In genomic region chr3:4995500-4996053, GRCh38 we compare ENCODE assay signal across 9 cellular contexts. TPM values are rescaled to one million over a fixed set of nuclear protein-coding genes. Genes with fewer than 3 reads are reported as not detected.
DNase-seq lines count a peak whose midpoint lies in the region; ATAC-seq, FAIRE-seq and TF ChIP-seq lines count a peak whose summit lies in the region.
"Had no signal": no experiment of that assay in that cellular context is flagged by ENCODE, and none has a peak within 500 bp of the region (broad histone marks: within the 10 kb centered on the region; RNA-seq: fewer than 3 reads in every experiment).

No MANE protein-coding gene starts in this region.

- no peaks in the 10 kb centered on the region for H3K9me2 ChIP-seq in PC-9 (ENCODE audit: insufficient read depth)

- H3K27me3 ChIP-seq in PC-9 (ENCODE audit: insufficient read depth, low read depth) (no peaks in the 10 kb centered on the region), trophoblast cell (ENCODE audit: insufficient read depth, low read length) (no peaks in the 10 kb centered on the region), spleen (replicated peaks in 1 of 7) (no peaks in the 10 kb centered on the region)

- no peaks in the 10 kb centered on the region for H3K79me2 ChIP-seq in PC-9 (ENCODE audit: low read depth)
- H3K79me2 ChIP-seq in trophoblast cell (ENCODE audit: control insufficient read depth, insufficient read depth, low read length, poor library complexity) = peaks cover 4% of the 10 kb centered on the region

- H3K79me1 ChIP-seq in trophoblast cell (ENCODE audit: low read length) = peaks cover 35% of the 10 kb centered on the region

- H4K8ac ChIP-seq in trophoblast cell (ENCODE audit: low read depth, low read length) = peak overlapping the region; percentile 5

- DNase-seq in CD1c-positive myeloid dendritic cell (ENCODE audit: extremely low spot score) = peak; percentile 59
- peak in 1 of 2 experiments; percentile 73 for DNase-seq in PC-9
- peak; percentile 38 for DNase-seq in ecto neural progenitor cell (ENCODE audit: low spot score)
- peak; percentile 34 to 41 for DNase-seq in trophoblast cell
- no peak for DNase-seq in NCI-H2029 treated with DMSO at 0.1 percent for 48 hours (lab: John Stamatoyannopoulos, UW)
- no peak for DNase-seq in GM12891 (ENCODE audit: insufficient read length, low spot score)
- DNase-seq in spleen = no peak
- DNase-seq: NCI-H446 treated with DMSO at 0.1 percent for 48 hours had no signal

- H3K4me3 ChIP-seq in PC-9 (no peak overlapping the region), trophoblast cell (ENCODE audit: low read depth, low read length) (no peak overlapping the region), spleen (no peak overlapping the region)

- peak overlapping the region; percentile 65 for H3K18ac ChIP-seq in trophoblast cell (ENCODE audit: low read length)

- H3K36me3 ChIP-seq in PC-9 (ENCODE audit: low read depth) = no peaks in the 10 kb centered on the region
- H3K36me3 ChIP-seq in trophoblast cell (ENCODE audit: control insufficient read depth in 1 of 2, insufficient read depth in 2 of 2, low read length in 2 of 2) = no peaks in the 10 kb centered on the region
- no peaks in the 10 kb centered on the region for H3K36me3 ChIP-seq in spleen

- no peak overlapping the region for H3K4me2 ChIP-seq in PC-9
- H3K4me2 ChIP-seq in trophoblast cell (ENCODE audit: low read length) = no peak overlapping the region

- no peak overlapping the region for H4K12ac ChIP-seq in trophoblast cell (ENCODE audit: low read depth, low read length)

- POLR2A ChIA-PET in PC-9 (lab: Charles Lee; ENCODE audit: unreplicated experiment) = interaction anchor here (0.5 to 1.5 kb wide), 3 partner anchors 17 to 28 kb away, joined by 3 to 10 read pairs (median 5); no protein-coding TSS in a partner anchor

- TSS peak; percentile 72 for BruUV-seq in PC-9 (replicated peaks; lab: Mats Ljungman, UMichigan)

- no peaks in the 10 kb centered on the region for H3F3A ChIP-seq in PC-9 (ENCODE audit: insufficient read depth, low read depth)

- no peak for ATAC-seq in HG02870 (IDR thresholded peaks at IDR 0.05; ENCODE audit: unreplicated experiment)

- H2AK5ac ChIP-seq in trophoblast cell (ENCODE audit: low read length) = peak overlapping the region; percentile 85

- intact Hi-C loops in PC-9 (cut with micrococcal nuclease; ENCODE audit: unreplicated experiment) (loop anchor here (1.0 kb wide), 3 partner anchors 8 to 28 kb away; no protein-coding TSS in a partner anchor), spleen (cut with DNase I; ENCODE audit: low total_unique reads) (no loop called here)

- no peak for TF ChIP-seq CTCF in PC-9 (conservative IDR thresholded peaks at IDR 0.05)
- TF ChIP-seq CTCF in spleen (IDR thresholded peaks at IDR 0.05 in 8 of 11, conservative IDR thresholded peaks at IDR 0.05 in 3 of 11) = no peak

- H3K14ac ChIP-seq in trophoblast cell (ENCODE audit: low read length) = peak overlapping the region; percentile 45

- no CpG with 5 or more reads among the region's 9 CpGs for WGBS in trophoblast cell (ENCODE audit: extremely low coverage, insufficient coverage, insufficient read length)
- WGBS in spleen, 5 donors = 81 to 96% (median 87%) methylated on average over 9 of the region's 9 CpGs

- H3K4me1 ChIP-seq in PC-9 (replicated peaks; ENCODE audit: insufficient read depth) (peaks cover 14% of the 10 kb centered on the region; the same call in 1 of the 2 replicates), trophoblast cell (ENCODE audit: control insufficient read depth in 1 of 2, insufficient read depth in 2 of 2, low read length in 2 of 2) (peaks cover 24 to 28% of the 10 kb centered on the region in 2 experiments), spleen (peaks cover 0 to 17% (median 0%) of the 10 kb centered on the region in 6 donors)

- H3K27ac ChIP-seq in PC-9 (0 out of 2 replicates have a peak overlapping the region, but pooled peaks have one; percentile 37), trophoblast cell (ENCODE audit: low read depth, low read length) (peak overlapping the region; percentile 73), spleen (no peak overlapping the region)

- no peak overlapping the region for H2AFZ ChIP-seq in PC-9
- no peak overlapping the region for H2AFZ ChIP-seq in trophoblast cell (ENCODE audit: insufficient read depth, low read length, poor library complexity)

- peak overlapping the region; percentile 70 for H2BK12ac ChIP-seq in trophoblast cell (ENCODE audit: low read length)

- no peaks in the 10 kb centered on the region for H4K20me1 ChIP-seq in PC-9 (ENCODE audit: insufficient read depth)

- CTCF ChIA-PET in PC-9 (lab: Charles Lee) = interaction anchor here (0.5 to 0.6 kb wide), 2 partner anchors 23 to 275 kb away, joined by 3 to 4 read pairs; no protein-coding TSS in a partner anchor

- H3K9me3 ChIP-seq in PC-9 (ENCODE audit: insufficient read depth, low read depth) = no peaks in the 10 kb centered on the region
- H3K9me3 ChIP-seq in trophoblast cell (ENCODE audit: insufficient read depth, low read depth, low read length) = no peaks in the 10 kb centered on the region
- no peaks in the 10 kb centered on the region for H3K9me3 ChIP-seq in spleen

- peak overlapping the region; percentile 100 for H2BK120ac ChIP-seq in trophoblast cell (ENCODE audit: insufficient read depth, low read length, poor library complexity)

- peak overlapping the region; percentile 98 for H4K91ac ChIP-seq in trophoblast cell (ENCODE audit: low read depth, low read length)

- peak overlapping the region; percentile 42 for H3K4ac ChIP-seq in trophoblast cell (ENCODE audit: low read depth, low read length)

- H2BK5ac ChIP-seq in trophoblast cell (ENCODE audit: low read depth, low read length, poor library complexity) = peak overlapping the region; percentile 85

- H3K9ac ChIP-seq in trophoblast cell (ENCODE audit: low read length) = no peak overlapping the region

- TF ChIP-seq POLR2A in GM12891 (IDR thresholded peaks at IDR 0.05; ENCODE audit: low read depth, low read length) = no peak
- no peak for TF ChIP-seq POLR2A in spleen (IDR thresholded peaks at IDR 0.05)

- no peak overlapping the region for H3K23ac ChIP-seq in trophoblast cell (ENCODE audit: low read length)

- no peak for FAIRE-seq in GM12891 (lab: Jason Lieb, UNC)

TF ChIP-seq in GM12891, 5 proteins besides CTCF, POLR2A, EP300 and RAD21:
- TF ChIP-seq POLR2AphosphoS5 (IDR thresholded peaks at IDR 0.05; ENCODE audit: low read depth, low read length) = no peak
- no peak for TF ChIP-seq TAF1 (IDR thresholded peaks at IDR 0.05; ENCODE audit: low read depth, low read length)
- TF ChIP-seq SPI1 (IDR thresholded peaks at IDR 0.05; ENCODE audit: low read depth, low read length) = no peak
- TF ChIP-seq POU2F2 (IDR thresholded peaks at IDR 0.05; ENCODE audit: low read depth, low read length) = no peak

RNA-seq across cellular contexts. Expression of gene BHLHE40, which starts 16.3 kb away (rescaled TPM):
- total RNA-seq in PC-9 (2021) = 45.5 and 51.2 TPM in 2 replicates
- 173 and 187 TPM in 2 replicates for polyA plus RNA-seq in trophoblast cell (2013)
- 101 TPM for polyA plus RNA-seq in GM12891 (2012; ENCODE audit: low read depth, missing spikeins)
- total RNA-seq in spleen = 100 to 1,000 TPM in 1 of 7 donors, 10 to 100 TPM in 6; 22.9 to 108 (median 40.3) TPM
- 10 to 100 TPM; 11.8 to 15.6 (median 12.7) TPM for polyA plus RNA-seq in spleen

Comparison
In these comparisons a context has a peak if more than half of its experiments do, and no peak if none do; other contexts are left out.
1. DNase-seq: peak in CD1c-positive myeloid dendritic cell (single experiment), ecto neural progenitor cell (single experiment) and trophoblast cell (2 of 2); none in NCI-H2029 treated with DMSO at 0.1 percent for 48 hours (single experiment), GM12891 (single experiment) and spleen (single experiment).
2. H3K27ac ChIP-seq: peak in PC-9 (single experiment) and trophoblast cell (single experiment); none in spleen (0 of 8).